In the genomic region with DNA sequence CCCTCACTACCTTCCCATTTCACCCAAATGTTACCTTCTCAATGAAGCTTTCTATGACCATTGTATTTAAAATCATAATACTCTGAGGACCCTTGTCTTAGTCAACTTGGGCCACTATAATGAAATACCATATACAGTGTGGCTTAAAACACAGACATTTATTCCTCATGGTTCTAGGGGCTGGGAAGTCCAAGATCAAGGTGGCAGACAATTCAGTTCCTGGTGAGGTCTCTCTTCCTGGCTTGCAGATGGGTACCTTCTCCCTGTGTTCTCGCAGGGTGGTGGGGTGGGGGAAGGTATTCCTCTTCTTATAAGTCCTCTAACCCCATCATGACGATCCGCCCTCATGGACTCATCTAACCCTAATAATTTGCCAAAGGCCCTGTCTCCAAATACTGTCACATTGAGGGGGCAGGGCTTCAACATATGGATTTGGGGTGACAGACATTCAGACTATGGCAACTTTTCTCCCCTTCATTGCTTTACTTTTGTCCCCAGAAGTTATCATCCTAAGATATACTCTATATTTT, we compare ENCODE assay signal across 31 cellular contexts.
"Had no signal": no experiment of that assay in that cellular context is flagged by ENCODE, and none has a peak within 500 bp of the region (broad histone marks: within the 10 kb centered on the region; RNA-seq: fewer than 3 reads in every experiment).

No MANE protein-coding gene starts in this region.

- DNase-seq: natural killer cell; occipital lobe; ovary; posterior cingulate gyrus; psoas muscle; right cardiac atrium; spleen; stimulated activated CD4-positive, alpha-beta T cell treated with anti-CD3 and anti-CD28 coated beads, Interleukin-12 subunit alpha, Interleukin-12 subunit beta, amount 100 ng/mL, for 4 hours; stimulated activated CD4-positive, alpha-beta T cell treated with anti-CD3 and anti-CD28 coated beads, Interleukin-1b, Interleukin-23, amount 100 ng/mL, for 48 hours; stimulated activated CD4-positive, alpha-beta T cell treated with anti-CD3 and anti-CD28 coated beads, Interleukin-4, amount 100 ng/mL, for 1 hour; stimulated activated CD4-positive, alpha-beta T cell treated with anti-CD3 and anti-CD28 coated beads, Interleukin-4, amount 100 ng/mL, for 4 hours; stimulated activated CD8-positive, alpha-beta memory T cell treated with anti-CD3 and anti-CD28 coated beads, Interleukin-4, amount 100 ng/mL, for 48 hours; stimulated activated naive CD4-positive, alpha-beta T cell; stimulated activated naive CD8-positive, alpha-beta T cell treated with anti-CD3 and anti-CD28 coated beads, Interleukin-15, amount 100 ng/mL, for 72 hours; stimulated activated naive CD8-positive, alpha-beta T cell treated with anti-CD3 and anti-CD28 coated beads, Interleukin-15, Interleukin-2, amounts not matched to agents 100 U/mL and 50 U/mL, for 24 hours; substantia nigra; testis; trophoblast cell; upper lobe of left lung had no signal

- H3K4me1 ChIP-seq: neural progenitor cell, parathyroid adenoma, psoas muscle, spleen, suprapubic skin, testis, tibial nerve, upper lobe of left lung, vagina had no signal

- H3K4me1 Mint-ChIP-seq: nephron; neural progenitor cell; stimulated activated memory B cell treated with anti-CD40 and anti-IgM and Interleukin-4, amounts not matched to agents 10 μg/mL and 1 μg/mL and 100 μg/mL, for 72 hours; stimulated activated naive CD8-positive, alpha-beta T cell treated with anti-CD3 and anti-CD28 coated beads, Interleukin-15, amount 100 ng/mL, for 72 hours had no signal

- H3K27me3 ChIP-seq: neural progenitor cell, ovary, spleen, suprapubic skin, testis, tibial nerve, upper lobe of left lung, vagina had no signal

- H3K4me2 ChIP-seq: neural progenitor cell, smooth muscle cell had no signal

- FAIRE-seq: urothelium cell line had no signal

- H3K27ac Mint-ChIP-seq: natural killer cell; nephron; neural progenitor cell; progenitor cell of endocrine pancreas; stimulated activated memory B cell treated with anti-CD40 and anti-IgM and Interleukin-4, amounts not matched to agents 10 μg/mL and 1 μg/mL and 100 μg/mL, for 72 hours; stimulated activated naive CD8-positive, alpha-beta T cell treated with anti-CD3 and anti-CD28 coated beads, Interleukin-15, amount 100 ng/mL, for 72 hours had no signal

- H3K27ac ChIP-seq: neural progenitor cell, ovary, parathyroid adenoma, psoas muscle, skin epidermis, spleen, suprapubic skin, testis, tibial nerve, upper lobe of left lung, vagina had no signal

- ATAC-seq: natural killer cell; psoas muscle; right cardiac atrium; sciatic nerve; stimulated activated memory B cell treated with anti-CD40 and anti-IgM and Interleukin-4, amounts not matched to agents 10 μg/mL and 1 μg/mL and 100 μg/mL, for 72 hours; stimulated activated naive CD8-positive, alpha-beta T cell treated with anti-CD3 and anti-CD28 coated beads, Interleukin-15, amount 100 ng/mL, for 72 hours; stimulated activated naive CD8-positive, alpha-beta T cell treated with anti-CD3 and anti-CD28 coated beads, Interleukin-15, Interleukin-2, amounts not matched to agents 100 U/mL and 50 U/mL, for 24 hours had no signal

- H3K4me3 ChIP-seq: neural progenitor cell, ovary, psoas muscle, skin epidermis, smooth muscle cell, spleen, suprapubic skin, testis, tibial nerve, upper lobe of left lung, vagina had no signal

- H3K27me3 Mint-ChIP-seq: stimulated activated naive CD8-positive, alpha-beta T cell treated with anti-CD3 and anti-CD28 coated beads, Interleukin-15, amount 100 ng/mL, for 72 hours had no signal

- H3K36me3 ChIP-seq: neural progenitor cell, ovary, spleen, suprapubic skin, tibial nerve, upper lobe of left lung, vagina had no signal

- H3K9ac ChIP-seq: neural progenitor cell, parathyroid adenoma had no signal

- H3K4me3 Mint-ChIP-seq: natural killer cell; nephron; neural progenitor cell; stimulated activated memory B cell treated with anti-CD40 and anti-IgM and Interleukin-4, amounts not matched to agents 10 μg/mL and 1 μg/mL and 100 μg/mL, for 72 hours; stimulated activated naive CD8-positive, alpha-beta T cell treated with anti-CD3 and anti-CD28 coated beads, Interleukin-15, amount 100 ng/mL, for 72 hours had no signal

- H2AFZ ChIP-seq: neural progenitor cell, parathyroid adenoma had no signal

- H3K9me3 ChIP-seq: ovary, psoas muscle, suprapubic skin, testis, vagina had no signal

- H3K36me3 Mint-ChIP-seq: natural killer cell; neural progenitor cell; stimulated activated memory B cell treated with anti-CD40 and anti-IgM and Interleukin-4, amounts not matched to agents 10 μg/mL and 1 μg/mL and 100 μg/mL, for 72 hours had no signal
